In genomic region chr15:52801748-52802085, GRCh38 we compare ENCODE assay signal across 2 cellular contexts.
TF ChIP-seq lines count a peak whose summit lies in the region.

No MANE protein-coding gene starts in this region.

TF ChIP-seq in GM23338, 12 proteins besides CTCF, POLR2A, EP300 and RAD21:
- TF ChIP-seq, protein P1, sequence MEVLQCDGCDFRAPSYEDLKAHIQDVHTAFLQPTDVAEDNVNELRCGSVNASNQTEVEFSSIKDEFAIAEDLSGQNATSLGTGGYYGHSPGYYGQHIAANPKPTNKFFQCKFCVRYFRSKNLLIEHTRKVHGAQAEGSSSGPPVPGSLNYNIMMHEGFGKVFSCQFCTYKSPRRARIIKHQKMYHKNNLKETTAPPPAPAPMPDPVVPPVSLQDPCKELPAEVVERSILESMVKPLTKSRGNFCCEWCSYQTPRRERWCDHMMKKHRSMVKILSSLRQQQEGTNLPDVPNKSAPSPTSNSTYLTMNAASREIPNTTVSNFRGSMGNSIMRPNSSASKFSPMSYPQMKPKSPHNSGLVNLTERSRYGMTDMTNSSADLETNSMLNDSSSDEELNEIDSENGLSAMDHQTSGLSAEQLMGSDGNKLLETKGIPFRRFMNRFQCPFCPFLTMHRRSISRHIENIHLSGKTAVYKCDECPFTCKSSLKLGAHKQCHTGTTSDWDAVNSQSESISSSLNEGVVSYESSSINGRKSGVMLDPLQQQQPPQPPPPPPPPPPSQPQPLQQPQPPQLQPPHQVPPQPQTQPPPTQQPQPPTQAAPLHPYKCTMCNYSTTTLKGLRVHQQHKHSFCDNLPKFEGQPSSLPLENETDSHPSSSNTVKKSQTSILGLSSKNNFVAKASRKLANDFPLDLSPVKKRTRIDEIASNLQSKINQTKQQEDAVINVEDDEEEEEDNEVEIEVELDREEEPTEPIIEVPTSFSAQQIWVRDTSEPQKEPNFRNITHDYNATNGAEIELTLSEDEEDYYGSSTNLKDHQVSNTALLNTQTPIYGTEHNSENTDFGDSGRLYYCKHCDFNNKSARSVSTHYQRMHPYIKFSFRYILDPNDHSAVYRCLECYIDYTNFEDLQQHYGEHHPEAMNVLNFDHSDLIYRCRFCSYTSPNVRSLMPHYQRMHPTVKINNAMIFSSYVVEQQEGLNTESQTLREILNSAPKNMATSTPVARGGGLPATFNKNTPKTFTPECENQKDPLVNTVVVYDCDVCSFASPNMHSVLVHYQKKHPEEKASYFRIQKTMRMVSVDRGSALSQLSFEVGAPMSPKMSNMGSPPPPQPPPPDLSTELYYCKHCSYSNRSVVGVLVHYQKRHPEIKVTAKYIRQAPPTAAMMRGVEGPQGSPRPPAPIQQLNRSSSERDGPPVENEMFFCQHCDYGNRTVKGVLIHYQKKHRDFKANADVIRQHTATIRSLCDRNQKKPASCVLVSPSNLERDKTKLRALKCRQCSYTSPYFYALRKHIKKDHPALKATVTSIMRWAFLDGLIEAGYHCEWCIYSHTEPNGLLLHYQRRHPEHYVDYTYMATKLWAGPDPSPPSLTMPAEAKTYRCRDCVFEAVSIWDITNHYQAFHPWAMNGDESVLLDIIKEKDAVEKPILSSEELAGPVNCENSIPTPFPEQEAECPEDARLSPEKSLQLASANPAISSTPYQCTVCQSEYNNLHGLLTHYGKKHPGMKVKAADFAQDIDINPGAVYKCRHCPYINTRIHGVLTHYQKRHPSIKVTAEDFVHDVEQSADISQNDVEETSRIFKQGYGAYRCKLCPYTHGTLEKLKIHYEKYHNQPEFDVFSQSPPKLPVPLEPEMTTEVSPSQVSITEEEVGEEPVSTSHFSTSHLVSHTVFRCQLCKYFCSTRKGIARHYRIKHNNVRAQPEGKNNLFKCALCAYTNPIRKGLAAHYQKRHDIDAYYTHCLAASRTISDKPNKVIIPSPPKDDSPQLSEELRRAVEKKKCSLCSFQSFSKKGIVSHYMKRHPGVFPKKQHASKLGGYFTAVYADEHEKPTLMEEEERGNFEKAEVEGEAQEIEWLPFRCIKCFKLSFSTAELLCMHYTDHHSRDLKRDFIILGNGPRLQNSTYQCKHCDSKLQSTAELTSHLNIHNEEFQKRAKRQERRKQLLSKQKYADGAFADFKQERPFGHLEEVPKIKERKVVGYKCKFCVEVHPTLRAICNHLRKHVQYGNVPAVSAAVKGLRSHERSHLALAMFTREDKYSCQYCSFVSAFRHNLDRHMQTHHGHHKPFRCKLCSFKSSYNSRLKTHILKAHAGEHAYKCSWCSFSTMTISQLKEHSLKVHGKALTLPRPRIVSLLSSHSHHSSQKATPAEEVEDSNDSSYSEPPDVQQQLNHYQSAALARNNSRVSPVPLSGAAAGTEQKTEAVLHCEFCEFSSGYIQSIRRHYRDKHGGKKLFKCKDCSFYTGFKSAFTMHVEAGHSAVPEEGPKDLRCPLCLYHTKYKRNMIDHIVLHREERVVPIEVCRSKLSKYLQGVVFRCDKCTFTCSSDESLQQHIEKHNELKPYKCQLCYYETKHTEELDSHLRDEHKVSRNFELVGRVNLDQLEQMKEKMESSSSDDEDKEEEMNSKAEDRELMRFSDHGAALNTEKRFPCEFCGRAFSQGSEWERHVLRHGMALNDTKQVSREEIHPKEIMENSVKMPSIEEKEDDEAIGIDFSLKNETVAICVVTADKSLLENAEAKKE (CRISPR knock-in tag; IDR thresholded peaks at IDR 0.05): no peak
- TF ChIP-seq REST (IDR thresholded peaks at IDR 0.05; ENCODE audit: unreplicated experiment) (no peak), CREB1 (CRISPR knock-in tag; IDR thresholded peaks at IDR 0.05; ENCODE audit: low read depth) (no peak), ETS1 (IDR thresholded peaks at IDR 0.05) (no peak), NANOG (IDR thresholded peaks at IDR 0.05; ENCODE audit: borderline replicate concordance) (no peak), ZNF331 (CRISPR knock-in tag; IDR thresholded peaks at IDR 0.05; ENCODE audit: low read depth) (no peak), EZH2phosphoT487 (IDR thresholded peaks at IDR 0.05; ENCODE audit: unreplicated experiment) (no peak), ZNF114 (CRISPR knock-in tag; IDR thresholded peaks at IDR 0.05) (no peak), JUNB (IDR thresholded peaks at IDR 0.05; ENCODE audit: unreplicated experiment) (no peak), POLR2AphosphoS5 (IDR thresholded peaks at IDR 0.05; ENCODE audit: low read depth) (no peak), STAT1 (IDR thresholded peaks at IDR 0.05; ENCODE audit: unreplicated experiment) (no peak), EZH2 (IDR thresholded peaks at IDR 0.05; ENCODE audit: low read depth, unreplicated experiment) (no peak)

TF ChIP-seq in H1, 55 proteins besides CTCF, POLR2A, EP300 and RAD21:
- TF ChIP-seq FOSL1 (IDR thresholded peaks at IDR 0.05; ENCODE audit: insufficient read depth, low read depth, low read length) (no peak), RXRA (IDR thresholded peaks at IDR 0.05; ENCODE audit: insufficient read depth, low read depth, low read length) (no peak), TCF12 (IDR thresholded peaks at IDR 0.05; ENCODE audit: low read depth, low read length) (no peak)
